In the genomic region with DNA sequence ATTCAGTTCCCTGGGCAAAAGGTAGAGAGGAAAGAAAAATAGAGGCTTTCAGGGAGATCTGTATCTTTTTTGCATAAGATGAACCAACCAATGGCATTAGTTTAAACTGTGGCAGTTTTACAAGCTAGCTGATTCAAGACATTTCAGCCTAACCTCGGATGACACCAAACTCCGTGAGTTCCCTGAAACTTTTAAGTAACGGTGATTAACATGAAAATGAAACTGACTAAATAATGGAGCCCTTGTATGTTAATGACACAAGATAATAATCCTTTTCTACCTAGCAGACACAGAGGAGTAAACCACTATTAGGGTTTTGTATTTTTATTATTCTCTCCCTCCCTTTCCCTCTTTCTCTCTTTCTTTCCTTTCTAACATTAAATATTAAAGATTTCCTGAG, we compare ENCODE assay signal across 33 cellular contexts.
"Had no signal": no experiment of that assay in that cellular context is flagged by ENCODE, and none has a peak within 500 bp of the region (broad histone marks: within the 10 kb centered on the region; RNA-seq: fewer than 3 reads in every experiment).

No MANE protein-coding gene starts in this region.

- H3K27ac Mint-ChIP-seq: activated CD4-positive, alpha-beta memory T cell treated with anti-CD3 and anti-CD28 coated beads for 36 hours; activated CD4-positive, alpha-beta T cell treated with anti-CD3 and anti-CD28 coated beads, Interleukin-2, amount 10 ng/mL, durations not matched to agents 24 days and 14 days; activated naive CD4-positive, alpha-beta T cell treated with anti-CD3 and anti-CD28 coated beads for 36 hours; activated naive CD8-positive, alpha-beta T cell treated with anti-CD3 and anti-CD28 coated beads for 36 hours; activated T-helper 1 cell treated with anti-CD3 and anti-CD28 coated beads, Interleukin-12 subunit alpha, Interleukin-12 subunit beta, Interleukin-2, Interleukin-4 antibody, amounts not matched to agents 30 ng/mL and 10 ng/mL and 1 ng/mL, durations not matched to agents 14 hours and 24 hours and 36 hours; effector memory CD8-positive, alpha-beta T cell; immature natural killer cell; memory B cell; natural killer cell treated with Interleukin-12 subunit alpha and Interleukin-12 subunit beta and Interleukin-15 and Interleukin-18, amount 100 ng/mL, for 72 hours; progenitor cell of endocrine pancreas had no signal

- H3K36me3 Mint-ChIP-seq: activated CD4-positive, alpha-beta memory T cell treated with anti-CD3 and anti-CD28 coated beads for 36 hours; activated naive CD8-positive, alpha-beta T cell treated with anti-CD3 and anti-CD28 coated beads for 36 hours; immature natural killer cell; memory B cell had no signal

- H3K27ac ChIP-seq: foreskin keratinocyte, heart left ventricle, skin epidermis, testis, transverse colon had no signal

- H3K9me3 Mint-ChIP-seq: activated CD4-positive, alpha-beta T cell treated with anti-CD3 and anti-CD28 coated beads, Interleukin-2, amount 10 ng/mL, durations not matched to agents 24 days and 14 days had no signal

- H3K4me1 ChIP-seq: foreskin keratinocyte, heart left ventricle, testis, transverse colon had no signal

- H3K27me3 Mint-ChIP-seq: activated CD4-positive, alpha-beta memory T cell treated with anti-CD3 and anti-CD28 coated beads for 36 hours; activated CD4-positive, alpha-beta T cell treated with anti-CD3 and anti-CD28 coated beads, Interleukin-2, amount 10 ng/mL, durations not matched to agents 24 days and 14 days; activated naive CD8-positive, alpha-beta T cell treated with anti-CD3 and anti-CD28 coated beads for 36 hours; effector memory CD8-positive, alpha-beta T cell; memory B cell; natural killer cell treated with Interleukin-12 subunit alpha and Interleukin-12 subunit beta and Interleukin-15 and Interleukin-18, amount 100 ng/mL, for 72 hours; progenitor cell of endocrine pancreas had no signal

- H3K4me3 Mint-ChIP-seq: activated CD4-positive, alpha-beta memory T cell treated with anti-CD3 and anti-CD28 coated beads for 36 hours; activated CD4-positive, alpha-beta T cell treated with anti-CD3 and anti-CD28 coated beads, Interleukin-2, amount 10 ng/mL, durations not matched to agents 24 days and 14 days; activated naive CD4-positive, alpha-beta T cell treated with anti-CD3 and anti-CD28 coated beads for 36 hours; activated naive CD8-positive, alpha-beta T cell treated with anti-CD3 and anti-CD28 coated beads for 36 hours; activated T-helper 1 cell treated with anti-CD3 and anti-CD28 coated beads, Interleukin-12 subunit alpha, Interleukin-12 subunit beta, Interleukin-2, Interleukin-4 antibody, amounts not matched to agents 30 ng/mL and 10 ng/mL and 1 ng/mL, durations not matched to agents 14 hours and 24 hours and 36 hours; effector memory CD8-positive, alpha-beta T cell; immature natural killer cell; memory B cell; natural killer cell treated with Interleukin-12 subunit alpha and Interleukin-12 subunit beta and Interleukin-15 and Interleukin-18, amount 100 ng/mL, for 72 hours had no signal

- ATAC-seq: effector memory CD8-positive, alpha-beta T cell; foreskin keratinocyte; heart left ventricle; left colon; mucosa of descending colon; natural killer cell treated with Interleukin-12 subunit alpha and Interleukin-12 subunit beta and Interleukin-15 and Interleukin-18, amount 100 ng/mL, for 72 hours; sciatic nerve; stimulated activated naive CD8-positive, alpha-beta T cell treated with anti-CD3 and anti-CD28 coated beads, Interleukin-15, Interleukin-2, amounts not matched to agents 100 U/mL and 50 U/mL, for 24 hours had no signal

- H3K4me3 ChIP-seq: heart left ventricle, mucosa of descending colon, skin epidermis, testis, transverse colon had no signal

- DNase-seq: activated CD4-positive, alpha-beta memory T cell treated with anti-CD3 and anti-CD28 coated beads for 36 hours; activated CD4-positive, alpha-beta T cell treated with anti-CD3 and anti-CD28 coated beads, Interleukin-2, amount 10 ng/mL, durations not matched to agents 24 days and 14 days; activated CD4-positive, CD25-positive, alpha-beta regulatory T cell treated with anti-CD3 and anti-CD28 coated beads, Interleukin-2, amount 50 U/mL, for 72 hours; activated CD8-positive, alpha-beta memory T cell treated with anti-CD3 and anti-CD28 coated beads, Interleukin-2, amount 50 U/mL, for 4 hours; activated effector memory CD4-positive, alpha-beta T cell treated with anti-CD3 and anti-CD28 coated beads, Interleukin-2, amount 50 U/mL, for 16 hours; activated naive CD4-positive, alpha-beta T cell treated with anti-CD3 and anti-CD28 coated beads for 36 hours; activated naive CD8-positive, alpha-beta T cell treated with anti-CD3 and anti-CD28 coated beads for 36 hours; activated T-cell treated with anti-CD3 and anti-CD28 coated beads, Interleukin-2, amount 50 U/mL, for 1 hour; amniotic stem cell; caudate nucleus; cortex of kidney; effector memory CD8-positive, alpha-beta T cell; erythroblast; foreskin keratinocyte; heart left ventricle; hypothalamus; immature natural killer cell; kidney; left colon; mucosa of descending colon; retina; stimulated activated CD4-positive, alpha-beta T cell treated with anti-CD3 and anti-CD28 coated beads, Interleukin-12 subunit alpha, Interleukin-12 subunit beta, amount 100 ng/mL, for 4 hours; stimulated activated CD4-positive, alpha-beta T cell treated with anti-CD3 and anti-CD28 coated beads, Interleukin-4, amount 100 ng/mL, for 1 hour; stimulated activated naive CD8-positive, alpha-beta T cell treated with anti-CD3 and anti-CD28 coated beads, Interleukin-15, Interleukin-2, amounts not matched to agents 100 U/mL and 50 U/mL, for 24 hours; T1000; testis; transverse colon had no signal

- H3K4me1 Mint-ChIP-seq: activated CD4-positive, alpha-beta T cell treated with anti-CD3 and anti-CD28 coated beads, Interleukin-2, amount 10 ng/mL, durations not matched to agents 24 days and 14 days; activated naive CD8-positive, alpha-beta T cell treated with anti-CD3 and anti-CD28 coated beads for 36 hours; immature natural killer cell; memory B cell had no signal

- H3K36me3 ChIP-seq: heart left ventricle, transverse colon had no signal

- H3K27me3 ChIP-seq: foreskin keratinocyte, heart left ventricle, testis, transverse colon had no signal

- H3K9me3 ChIP-seq: heart left ventricle, mucosa of descending colon, testis, transverse colon had no signal
